In the genomic region with DNA sequence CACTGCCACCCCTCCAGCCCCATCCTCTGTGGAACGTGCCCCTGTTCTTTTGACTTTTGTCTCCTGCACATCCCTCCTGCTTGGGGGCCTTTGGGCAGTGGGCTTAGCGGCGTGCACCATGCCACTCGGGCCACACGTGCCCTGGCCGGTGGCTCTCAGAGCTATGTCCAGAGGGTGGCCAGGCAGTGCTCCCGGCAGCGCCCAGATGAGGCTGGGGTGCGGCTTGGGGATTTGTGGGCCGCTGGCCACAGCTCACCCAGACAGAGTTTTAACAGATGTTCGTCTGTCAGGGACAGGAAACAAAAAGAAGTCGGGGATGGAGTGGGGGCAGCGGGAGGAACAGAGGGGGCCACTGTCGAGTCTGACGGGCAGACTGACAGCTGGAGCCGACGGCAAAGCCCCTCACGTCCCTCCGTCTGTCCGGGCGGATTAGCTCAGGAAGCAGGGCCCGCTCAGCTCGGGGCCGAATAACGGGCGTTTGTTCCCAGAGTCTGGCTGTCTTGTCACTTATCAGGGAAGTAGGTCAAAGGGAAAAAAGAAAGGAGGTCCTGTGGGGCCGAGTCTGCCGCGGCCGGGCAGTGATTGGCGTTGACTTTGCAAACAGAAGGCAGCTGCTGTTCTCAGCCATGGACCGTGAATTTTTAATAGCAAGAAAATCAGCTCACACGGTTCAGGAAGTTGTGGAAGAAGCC, we compare ENCODE assay signal across 7 cellular contexts.
A peak's percentile ranks its signal among the peaks of the same experiment; 100 is the strongest.
DNase-seq lines count a peak whose midpoint lies in the region; ATAC-seq and TF ChIP-seq lines count a peak whose summit lies in the region.

No MANE protein-coding gene starts in this region.

- peaks cover 0 to 11% (median 0%) of the 10 kb centered on the region in 3 donors for H3K36me3 ChIP-seq in tibial artery

- no peak for TF ChIP-seq CTCF in tibial artery (IDR thresholded peaks at IDR 0.05)

- peak overlapping the region; percentile 91 to 94 for H3K27ac ChIP-seq in tibial artery

- no peak for ATAC-seq in stimulated activated naive CD8-positive, alpha-beta T cell treated with anti-CD3 and anti-CD28 coated beads, Interleukin-15, Interleukin-2, amounts not matched to agents 100 U/mL and 50 U/mL, for 24 hours

- H3K4me3 ChIP-seq in tibial artery, result peak overlapping the region; percentile 15 to 27

- peaks cover 17 to 97% (median 85%) of the 10 kb centered on the region in 4 donors for H3K4me1 ChIP-seq in tibial artery

- H3K9me3 ChIP-seq in tibial artery, result no peaks in the 10 kb centered on the region

- no peaks in the 10 kb centered on the region for H3K27me3 ChIP-seq in tibial artery

- peak; percentile 59 to 71 for DNase-seq in NCI-H524 (lab: John Stamatoyannopoulos, UW)
- peak; percentile 37 for DNase-seq in dedifferentiated amniotic fluid mesenchymal stem cell (ENCODE audit: extremely low spot score)
- peak; percentile 43 to 63 for DNase-seq in lung microvascular endothelial cell (ENCODE audit: low read depth in 2 of 2)
- peak in 1 of 2 donors; percentile 68 for DNase-seq in tibial artery
- no peak for DNase-seq in activated CD4-positive, alpha-beta T cell treated with anti-CD3 and anti-CD28 coated beads for 4 hours
- DNase-seq in NCI-H748 (lab: John Stamatoyannopoulos, UW; ENCODE audit: unreplicated experiment), result no peak
- no peak for DNase-seq in stimulated activated naive CD8-positive, alpha-beta T cell treated with anti-CD3 and anti-CD28 coated beads, Interleukin-15, Interleukin-2, amounts not matched to agents 100 U/mL and 50 U/mL, for 24 hours

- intact Hi-C loops in tibial artery (cut with DNase I; ENCODE audit: low total_unique reads), result no loop called here

Comparison
In these comparisons a context has a peak if more than half of its experiments do, and no peak if none do; other contexts are left out.
1. DNase-seq: peak in NCI-H524 (2 of 2), dedifferentiated amniotic fluid mesenchymal stem cell (single experiment) and lung microvascular endothelial cell (2 of 2); none in activated CD4-positive, alpha-beta T cell treated with anti-CD3 and anti-CD28 coated beads for 4 hours (0 of 2), NCI-H748 (single experiment) and stimulated activated naive CD8-positive, alpha-beta T cell treated with anti-CD3 and anti-CD28 coated beads, Interleukin-15, Interleukin-2, amounts not matched to agents 100 U/mL and 50 U/mL, for 24 hours (single experiment).